1 cellular context compared by ENCODE assay signal in the genomic region with DNA sequence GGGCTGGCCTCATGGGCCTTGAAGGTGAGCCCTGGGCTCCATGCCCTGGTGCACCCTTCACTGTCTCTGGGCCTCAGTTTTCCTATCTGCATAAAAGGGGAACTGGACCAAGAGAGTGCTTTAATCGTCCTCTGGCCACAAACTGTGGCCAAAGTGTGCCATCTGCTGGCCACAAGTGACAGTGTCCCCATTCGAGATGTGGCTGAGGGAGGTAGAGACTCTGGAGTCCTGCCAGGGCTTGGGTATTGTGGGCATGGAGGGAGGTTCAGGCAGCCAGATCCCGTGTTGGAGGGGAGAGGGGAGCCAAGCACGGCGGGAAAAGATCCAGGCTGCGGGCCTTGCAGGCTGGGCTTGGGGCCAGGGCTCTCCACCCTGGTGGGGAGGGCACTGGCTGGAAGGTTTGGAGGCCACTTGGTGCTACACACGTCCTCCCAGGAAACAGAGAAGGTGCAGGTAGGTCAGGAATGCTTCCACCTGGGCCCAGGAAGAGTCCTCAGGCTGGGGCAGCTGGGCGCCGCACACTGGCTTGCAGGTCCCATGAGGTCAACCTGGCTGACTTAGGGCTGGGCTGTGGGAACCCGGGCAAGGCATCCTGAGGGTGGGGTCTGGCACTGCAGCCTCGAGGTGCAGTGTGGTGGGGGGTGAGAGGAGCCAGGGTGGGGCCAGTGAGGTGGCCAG.
TF ChIP-seq lines count a peak whose summit lies in the region.

No MANE protein-coding gene starts in this region.

TF ChIP-seq in GM12878, 131 proteins besides CTCF, POLR2A, EP300 and RAD21:
- TF ChIP-seq SPI1 (IDR thresholded peaks at IDR 0.05; ENCODE audit: borderline replicate concordance, insufficient read depth, low read depth, low read length) (peak; percentile 71; the same call in 1 of the 2 replicates), CHD2 (IDR thresholded peaks at IDR 0.05; ENCODE audit: borderline replicate concordance, low read depth, low read length) (no peak), SMC3 (IDR thresholded peaks at IDR 0.05; ENCODE audit: borderline replicate concordance, low read length) (peak; percentile 43; the same call in 1 of the 2 replicates)
- TF ChIP-seq, protein P1, sequence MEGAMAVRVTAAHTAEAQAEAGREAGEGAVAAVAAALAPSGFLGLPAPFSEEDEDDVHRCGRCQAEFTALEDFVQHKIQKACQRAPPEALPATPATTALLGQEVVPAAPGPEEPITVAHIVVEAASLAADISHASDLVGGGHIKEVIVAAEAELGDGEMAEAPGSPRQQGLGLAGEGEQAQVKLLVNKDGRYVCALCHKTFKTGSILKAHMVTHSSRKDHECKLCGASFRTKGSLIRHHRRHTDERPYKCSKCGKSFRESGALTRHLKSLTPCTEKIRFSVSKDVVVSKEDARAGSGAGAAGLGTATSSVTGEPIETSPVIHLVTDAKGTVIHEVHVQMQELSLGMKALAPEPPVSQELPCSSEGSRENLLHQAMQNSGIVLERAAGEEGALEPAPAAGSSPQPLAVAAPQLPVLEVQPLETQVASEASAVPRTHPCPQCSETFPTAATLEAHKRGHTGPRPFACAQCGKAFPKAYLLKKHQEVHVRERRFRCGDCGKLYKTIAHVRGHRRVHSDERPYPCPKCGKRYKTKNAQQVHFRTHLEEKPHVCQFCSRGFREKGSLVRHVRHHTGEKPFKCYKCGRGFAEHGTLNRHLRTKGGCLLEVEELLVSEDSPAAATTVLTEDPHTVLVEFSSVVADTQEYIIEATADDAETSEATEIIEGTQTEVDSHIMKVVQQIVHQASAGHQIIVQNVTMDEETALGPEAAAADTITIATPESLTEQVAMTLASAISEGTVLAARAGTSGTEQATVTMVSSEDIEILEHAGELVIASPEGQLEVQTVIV (IDR thresholded peaks at IDR 0.05; ENCODE audit: borderline replicate concordance, partially characterized antibody) = no peak
